Comparison of ENCODE assay signal across 8 cellular contexts in genomic region chr6:81752084-81752968, GRCh38. TPM values are rescaled to one million over a fixed set of nuclear protein-coding genes. Genes with fewer than 3 reads are reported as not detected.
DNase-seq lines count a peak whose midpoint lies in the region; ATAC-seq and TF ChIP-seq lines count a peak whose summit lies in the region.

TENT5A (minus strand) TSS chr6:81752681; CDS start chr6:81752141, 540 bp downstream.

- no peak for TF ChIP-seq CTCF in KMS-11 (conservative IDR thresholded peaks at IDR 0.05; ENCODE audit: low read depth, low read length)
- peak; percentile 18 for TF ChIP-seq CTCF in neutrophil (IDR thresholded peaks at IDR 0.05)

- H3K27me3 ChIP-seq in KMS-11 (ENCODE audit: insufficient read depth, low read depth): no peaks in the 10 kb centered on the region
- H3K27me3 ChIP-seq in SJCRH30: no peaks in the 10 kb centered on the region
- H3K27me3 ChIP-seq in neutrophil: no peaks in the 10 kb centered on the region
- H3K27me3 ChIP-seq in subcutaneous abdominal adipose tissue (ENCODE audit: control insufficient read depth in 5 of 5, insufficient read depth in 4 of 5, low read length in 5 of 5): no peaks in the 10 kb centered on the region

- H4K20me1 ChIP-seq in KMS-11 (ENCODE audit: insufficient read depth): no peaks in the 10 kb centered on the region

- peak; percentile 67 for ATAC-seq in GM21786 (IDR thresholded peaks at IDR 0.05; ENCODE audit: unreplicated experiment)

- H3K27ac ChIP-seq in KMS-11 (peak within 1 kb of the TSS; percentile 70), SJCRH30 (peak within 1 kb of the TSS; percentile 54), neutrophil (peak within 1 kb of the TSS; percentile 96), subcutaneous abdominal adipose tissue (ENCODE audit: low read depth, low read length) (peak within 1 kb of the TSS; percentile 100)

- H3K4me1 ChIP-seq in KMS-11 (ENCODE audit: low read depth, poor library complexity, severe bottlenecking): no peaks in the 10 kb centered on the region
- H3K4me1 ChIP-seq in SJCRH30: no peaks in the 10 kb centered on the region
- peaks cover 71 to 77% of the 10 kb centered on the region in 2 experiments for H3K4me1 ChIP-seq in neutrophil (ENCODE audit: control insufficient read depth in 1 of 2, insufficient read depth in 1 of 2, low read depth in 1 of 2, low read length in 1 of 2)
- peaks cover 3 to 45% (median 38%) of the 10 kb centered on the region in 5 donors for H3K4me1 ChIP-seq in subcutaneous abdominal adipose tissue (ENCODE audit: control insufficient read depth in 5 of 5, insufficient read depth in 5 of 5, low read length in 5 of 5)

- H3K36me3 ChIP-seq in KMS-11 (ENCODE audit: insufficient read depth) (no peaks in the 10 kb centered on the region), SJCRH30 (0 out of 2 replicates have a peak, but pooled peaks cover 3% of the 10 kb centered on the region), neutrophil (no peaks in the 10 kb centered on the region), subcutaneous abdominal adipose tissue (ENCODE audit: control insufficient read depth in 5 of 5, insufficient read depth in 5 of 5, low read length in 5 of 5) (no peaks in the 10 kb centered on the region)

- peak within 1 kb of the TSS; percentile 45 for H3K4me2 ChIP-seq in KMS-11

- DNase-seq in EL (peak; percentile 96), SJCRH30 (peak; percentile 88 to 90), foreskin melanocyte (peak; percentile 91)
- DNase-seq in activated naive CD4-positive, alpha-beta T cell treated with Interleukin-2 at 50 U/mL for 16 hours: peak; percentile 85

- H3K4me3 ChIP-seq in KMS-11 (IDR thresholded peaks at IDR 0.05; ENCODE audit: insufficient read depth, low read depth, low read length): no peak within 1 kb of the TSS
- peak within 1 kb of the TSS; percentile 86 for H3K4me3 ChIP-seq in SJCRH30
- peak within 1 kb of the TSS; percentile 86 to 90 for H3K4me3 ChIP-seq in neutrophil (ENCODE audit: low read depth in 1 of 2, low read length in 1 of 2)
- peak within 1 kb of the TSS; percentile 94 to 98 (median 94) for H3K4me3 ChIP-seq in subcutaneous abdominal adipose tissue (ENCODE audit: low read depth in 1 of 5, low read length in 5 of 5)

- peak within 1 kb of the TSS; percentile 62 for H3K9ac ChIP-seq in KMS-11
- H3K9ac ChIP-seq in subcutaneous abdominal adipose tissue (ENCODE audit: low read length in 5 of 5): peak within 1 kb of the TSS; percentile 74 to 94 (median 91)

- no peaks in the 10 kb centered on the region for H3K9me3 ChIP-seq in SJCRH30 (replicated peaks)
- no peaks in the 10 kb centered on the region for H3K9me3 ChIP-seq in neutrophil
- H3K9me3 ChIP-seq in subcutaneous abdominal adipose tissue (ENCODE audit: control insufficient read depth in 5 of 5, low read length in 5 of 5): no peaks in the 10 kb centered on the region

- no peaks in the 10 kb centered on the region for H3K79me2 ChIP-seq in KMS-11 (ENCODE audit: insufficient read depth, low read depth)

- H2AFZ ChIP-seq in KMS-11 (ENCODE audit: low read depth): peak within 1 kb of the TSS; percentile 78

RNA-seq across cellular contexts. Expression of gene TENT5A, which starts in this region (rescaled TPM):
- total RNA-seq in SJCRH30 (2014; rRNA removed; shearing (Covaris generic)): 11.5 and 13.0 TPM in 2 replicates
